Comparison of ENCODE assay signal across 8 cellular contexts in genomic region chr17:82863941-82864720, GRCh38. TPM values are rescaled to one million over a fixed set of nuclear protein-coding genes. Genes with fewer than 3 reads are reported as not detected.
A peak's percentile ranks its signal among the peaks of the same experiment; 100 is the strongest.
DNase-seq lines count a peak whose midpoint lies in the region; ATAC-seq, FAIRE-seq and TF ChIP-seq lines count a peak whose summit lies in the region.

No MANE protein-coding gene starts in this region.

- no peaks in the 10 kb centered on the region for H3K9me3 Mint-ChIP-seq in activated naive CD4-positive, alpha-beta T cell treated with anti-CD3 and anti-CD28 coated beads for 36 hours

- H3K36me3 Mint-ChIP-seq in activated naive CD4-positive, alpha-beta T cell treated with anti-CD3 and anti-CD28 coated beads for 36 hours (ENCODE audit: low read depth): no peaks in the 10 kb centered on the region

- H3K9me3 ChIP-seq in BE2C: no peaks in the 10 kb centered on the region
- H3K9me3 ChIP-seq in SJSA1 (replicated peaks): no peaks in the 10 kb centered on the region
- H3K9me3 ChIP-seq in keratinocyte (ENCODE audit: control insufficient read depth, low read depth, low read length): no peaks in the 10 kb centered on the region
- H3K9me3 ChIP-seq in esophagus muscularis mucosa: no peaks in the 10 kb centered on the region

- H3K4me3 Mint-ChIP-seq in activated naive CD4-positive, alpha-beta T cell treated with anti-CD3 and anti-CD28 coated beads for 36 hours: peak overlapping the region; percentile 57

- TF ChIP-seq EP300 in esophagus muscularis mucosa (IDR thresholded peaks at IDR 0.05): no peak

- H3K36me3 ChIP-seq in BE2C (no peaks in the 10 kb centered on the region), SJSA1 (0 out of 2 replicates have a peak, but pooled peaks cover 5% of the 10 kb centered on the region), keratinocyte (ENCODE audit: control insufficient read depth in 2 of 2, extremely low read depth in 1 of 2, insufficient read depth in 2 of 2, low read length in 2 of 2) (no peaks in the 10 kb centered on the region), esophagus muscularis mucosa (peaks cover 0 to 16% (median 0%) of the 10 kb centered on the region in 4 donors)

- CTCF ChIA-PET in activated naive CD4-positive, alpha-beta T cell treated with anti-CD3 and anti-CD28 coated beads for 36 hours (lab: Charles Lee): interaction anchor here (0.5 to 1.0 kb wide), 2 partner anchors 21 to 56 kb away, joined by 3 to 6 read pairs; no protein-coding TSS in a partner anchor

- TF ChIP-seq POLR2A in esophagus muscularis mucosa (IDR thresholded peaks at IDR 0.05; ENCODE audit: low read depth): no peak

- dilution Hi-C loops in keratinocyte (cut with MboI; ENCODE audit: extremely low pct_ligation_motif_present, low sequenced_read_pairs): no loop called here

- H3K4me2 ChIP-seq in keratinocyte (ENCODE audit: control insufficient read depth, extremely low read depth, insufficient read depth, low read depth, low read length): no peak overlapping the region

- no peak for FAIRE-seq in keratinocyte (lab: Jason Lieb, UNC)

- peak overlapping the region; percentile 93 for H3K27ac Mint-ChIP-seq in activated naive CD4-positive, alpha-beta T cell treated with anti-CD3 and anti-CD28 coated beads for 36 hours

- H3K9me1 ChIP-seq in keratinocyte (ENCODE audit: control insufficient read depth, extremely low read depth, insufficient read depth, low read length): no peaks in the 10 kb centered on the region

- H4K20me1 ChIP-seq in keratinocyte (ENCODE audit: control insufficient read depth, extremely low read depth, insufficient read depth, low read length): no peaks in the 10 kb centered on the region

- H3K4me1 ChIP-seq in BE2C (peaks cover 46% of the 10 kb centered on the region), SJSA1 (replicated peaks) (peaks cover 46% of the 10 kb centered on the region), keratinocyte (ENCODE audit: control insufficient read depth, extremely low read depth, insufficient read depth, low read length) (peaks cover 21% of the 10 kb centered on the region), esophagus muscularis mucosa (peaks cover 40 to 55% (median 48%) of the 10 kb centered on the region in 4 donors)

- TF ChIP-seq CTCF in BE2C (IDR thresholded peaks at IDR 0.05; ENCODE audit: low read depth, low read length) (no peak), keratinocyte (optimal IDR thresholded peaks at IDR 0.05 in 1 of 3, IDR thresholded peaks at IDR 0.05 in 1 of 3, conservative IDR thresholded peaks at IDR 0.05 in 1 of 3; ENCODE audit: extremely low read depth in 1 of 3, insufficient read depth in 2 of 3, low read length in 3 of 3) (no peak), esophagus muscularis mucosa (IDR thresholded peaks at IDR 0.05) (no peak)

- peaks cover 75% of the 10 kb centered on the region for H3K4me1 Mint-ChIP-seq in activated naive CD4-positive, alpha-beta T cell treated with anti-CD3 and anti-CD28 coated beads for 36 hours (ENCODE audit: low read depth)

- intact Hi-C loops in activated naive CD4-positive, alpha-beta T cell treated with anti-CD3 and anti-CD28 coated beads for 36 hours (cut with micrococcal nuclease): loop anchor here (1.0 to 10.0 kb wide), 5 partner anchors 13 to 369 kb away; no protein-coding TSS in a partner anchor
- intact Hi-C loops in esophagus muscularis mucosa (cut with DNase I): no loop called here

- ATAC-seq in HG03378 (IDR thresholded peaks at IDR 0.05; ENCODE audit: unreplicated experiment): peak; percentile 79

- H2AFZ ChIP-seq in keratinocyte (ENCODE audit: control insufficient read depth, low read length): no peak overlapping the region

- no peaks in the 10 kb centered on the region for H3K27me3 Mint-ChIP-seq in activated naive CD4-positive, alpha-beta T cell treated with anti-CD3 and anti-CD28 coated beads for 36 hours (ENCODE audit: low read depth)

- H3K27ac ChIP-seq in SJSA1 (peak overlapping the region; percentile 11), keratinocyte (ENCODE audit: control insufficient read depth, insufficient read depth, low read length) (peak overlapping the region; percentile 22), esophagus muscularis mucosa (replicated peaks in 1 of 4) (no peak overlapping the region)

- H3K27me3 ChIP-seq in BE2C (no peaks in the 10 kb centered on the region), SJSA1 (replicated peaks) (no peaks in the 10 kb centered on the region), keratinocyte (ENCODE audit: control insufficient read depth, extremely low read depth, insufficient read depth, low read length) (no peaks in the 10 kb centered on the region), esophagus muscularis mucosa (no peaks in the 10 kb centered on the region)

- 76% methylated on average over 8 of the region's 19 CpGs for WGBS in esophagus muscularis mucosa

- H3K4me3 ChIP-seq in BE2C (ENCODE audit: low read depth, low read length) (no peak overlapping the region), SJSA1 (no peak overlapping the region), keratinocyte (ENCODE audit: control insufficient read depth in 2 of 3, extremely low read depth in 1 of 3, insufficient read depth in 2 of 3, low read depth in 1 of 3, low read length in 3 of 3) (no peak overlapping the region), esophagus muscularis mucosa (no peak overlapping the region)

- no peak overlapping the region for H3K9ac ChIP-seq in keratinocyte (ENCODE audit: control insufficient read depth, extremely low read depth, insufficient read depth, low read length)

- peak; percentile 67 for DNase-seq in BE2C
- DNase-seq in GM19240 (ENCODE audit: insufficient read length, low spot score): peak; percentile 86
- peak; percentile 83 for DNase-seq in SJSA1 (ENCODE audit: low read depth in 1 of 2, low spot score in 2 of 2)
- DNase-seq in activated naive CD4-positive, alpha-beta T cell treated with anti-CD3 and anti-CD28 coated beads for 36 hours: peak; percentile 95
- no peak for DNase-seq in keratinocyte (ENCODE audit: low read depth, low spot score)
- DNase-seq in stimulated activated CD8-positive, alpha-beta memory T cell treated with anti-CD3 and anti-CD28 coated beads, Interleukin-15, amount 100 ng/mL, for 4 hours (ENCODE audit: low read depth in 2 of 2): peak; percentile 70 to 86
- no peak for DNase-seq in esophagus muscularis mucosa (ENCODE audit: extremely low spot score)

- peaks cover 21% of the 10 kb centered on the region for H3K79me2 ChIP-seq in keratinocyte (ENCODE audit: control insufficient read depth, insufficient read depth, low read length)

RNA-seq across cellular contexts. Expression of gene ZNF750, which starts 24.3 kb away (rescaled TPM):
- 0.54 TPM for polyA plus RNA-seq in BE2C (2012; ENCODE audit: insufficient read depth, insufficient read length, low read depth)
- total RNA-seq in SJSA1 (2014; rRNA removed; shearing (Covaris generic)): not detected in 2 replicates
- not detected for total RNA-seq in activated naive CD4-positive, alpha-beta T cell treated with anti-CD3 and anti-CD28 coated beads for 36 hours
- 1.8 to 9.6 TPM (median 5.5 TPM) in 3 replicates for polyA plus RNA-seq in keratinocyte
- 23.7 TPM for polyA plus RNA-seq in keratinocyte (2011; ENCODE audit: low read depth)
- polyA plus RNA-seq in keratinocyte (2011; cell fraction: cytosol; rRNA removed): 4.5 and 4.8 TPM in 2 replicates
- 11.0 and 12.9 TPM in 2 replicates for polyA plus RNA-seq in keratinocyte (2011; cell fraction: nucleus; rRNA removed)
- polyA plus RNA-seq in keratinocyte (2012; ENCODE audit: low replicate concordance): 2.3 and 43.8 TPM in 2 replicates
- polyA minus RNA-seq in keratinocyte: 2.2 to 8.9 TPM (median 6.0 TPM) in 3 replicates
- 3.3 TPM for polyA minus RNA-seq in keratinocyte (2011; cell fraction: cytosol; rRNA and poly(A)+ RNA removed)
- 8.4 and 9.1 TPM in 2 replicates for polyA minus RNA-seq in keratinocyte (2011; cell fraction: nucleus; rRNA and poly(A)+ RNA removed)
- total RNA-seq in esophagus muscularis mucosa: not detected

Comparison
In these comparisons a context has a peak if more than half of its experiments do, and no peak if none do; other contexts are left out.
1. DNase-seq: peak in BE2C (single experiment), GM19240 (single experiment), SJSA1 (2 of 2), activated naive CD4-positive, alpha-beta T cell treated with anti-CD3 and anti-CD28 coated beads for 36 hours (single experiment) and stimulated activated CD8-positive, alpha-beta memory T cell treated with anti-CD3 and anti-CD28 coated beads, Interleukin-15, amount 100 ng/mL, for 4 hours (2 of 2); none in keratinocyte (single experiment) and esophagus muscularis mucosa (single experiment).
2. H3K27ac ChIP-seq: peak in SJSA1 (single experiment) and keratinocyte (single experiment); none in esophagus muscularis mucosa (0 of 4).